ENCODE assay signal across 28 cellular contexts in the genomic region with DNA sequence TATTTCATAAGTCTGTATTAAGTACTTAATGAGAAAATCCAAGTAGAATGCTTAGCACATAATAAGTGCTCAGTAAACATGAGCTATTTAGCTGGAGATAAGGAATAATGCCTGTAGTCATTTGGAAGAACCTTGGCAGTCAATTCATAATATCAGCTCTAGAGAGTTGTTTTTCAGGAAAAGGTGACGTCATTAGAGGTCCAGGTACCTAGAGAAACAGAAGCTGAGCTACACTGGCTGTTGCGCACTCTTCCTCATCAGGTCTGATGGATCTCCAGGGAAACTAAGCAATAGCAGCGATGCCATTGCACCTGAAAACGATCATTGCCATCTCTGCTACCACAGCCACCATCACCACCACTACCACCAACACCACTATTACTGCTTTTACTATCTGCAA.
"Had no signal": no experiment of that assay in that cellular context is flagged by ENCODE, and none has a peak within 500 bp of the region (broad histone marks: within the 10 kb centered on the region; RNA-seq: fewer than 3 reads in every experiment).

No MANE protein-coding gene starts in this region.

- H3K36me3 ChIP-seq: stomach, suprapubic skin, thoracic aorta, thyroid gland, tibial artery, tibial nerve, transverse colon, upper lobe of left lung, upper lobe of right lung, uterus, vagina had no signal

- ATAC-seq: stimulated activated effector memory CD8-positive, alpha-beta T cell treated with anti-CD3 and anti-CD28 coated beads, Interleukin-12 subunit alpha, Interleukin-12 subunit beta, amount 100 ng/mL, for 72 hours; stimulated activated memory B cell treated with anti-CD40 and anti-IgM and Interleukin-4, amounts not matched to agents 10 μg/mL and 1 μg/mL and 100 μg/mL, for 72 hours; stimulated activated naive B cell treated with anti-CD40 and anti-IgM and Interleukin-4, amounts not matched to agents 10 μg/mL and 1 μg/mL and 100 μg/mL, for 72 hours; stimulated activated naive CD8-positive, alpha-beta T cell treated with anti-CD3 and anti-CD28 coated beads, Interleukin-15, amount 100 ng/mL, for 72 hours; stimulated activated naive CD8-positive, alpha-beta T cell treated with anti-CD3 and anti-CD28 coated beads, Interleukin-15, Interleukin-2, amounts not matched to agents 100 U/mL and 50 U/mL, for 24 hours; upper lobe of right lung had no signal

- H3K27me3 ChIP-seq: stomach, suprapubic skin, testis, thyroid gland, tibial artery, tibial nerve, transverse colon, upper lobe of left lung, upper lobe of right lung, uterus, vagina had no signal

- H3K27ac Mint-ChIP-seq: stimulated activated effector memory CD8-positive, alpha-beta T cell treated with anti-CD3 and anti-CD28 coated beads, Interleukin-12 subunit alpha, Interleukin-12 subunit beta, amount 100 ng/mL, for 72 hours; stimulated activated memory B cell treated with anti-CD40 and anti-IgM and Interleukin-4, amounts not matched to agents 10 μg/mL and 1 μg/mL and 100 μg/mL, for 72 hours; stimulated activated naive B cell treated with anti-CD40 and anti-IgM and Interleukin-4, amounts not matched to agents 10 μg/mL and 1 μg/mL and 100 μg/mL, for 72 hours; stimulated activated naive CD8-positive, alpha-beta T cell treated with anti-CD3 and anti-CD28 coated beads, Interleukin-15, amount 100 ng/mL, for 72 hours; stimulated activated naive CD8-positive, alpha-beta T cell treated with anti-CD3 and anti-CD28 coated beads, Interleukin-15, Interleukin-2, amounts not matched to agents 100 ng/mL and 50 ng/mL, for 24 hours; type B pancreatic cell had no signal

- DNase-seq: stimulated activated CD4-positive, alpha-beta T cell treated with anti-CD3 and anti-CD28 coated beads, Interleukin-2, amount 100 ng/mL, for 48 hours; stimulated activated CD4-positive, alpha-beta T cell treated with anti-CD3 and anti-CD28 coated beads, Interleukin-4, amount 100 ng/mL, for 1 hour; stimulated activated CD4-positive, alpha-beta T cell treated with anti-CD3 and anti-CD28 coated beads, Interleukin-4, amount 100 ng/mL, for 24 hours; stimulated activated CD4-positive, alpha-beta T cell treated with anti-CD3 and anti-CD28 coated beads, Interleukin-4, amount 100 ng/mL, for 4 hours; stimulated activated CD8-positive, alpha-beta memory T cell treated with anti-CD3 and anti-CD28 coated beads, Interleukin-4, amount 100 ng/mL, for 48 hours; stimulated activated naive B cell treated with anti-CD40 and anti-IgM and Interleukin-4, amounts not matched to agents 10 μg/mL and 1 μg/mL and 100 μg/mL, for 72 hours; stimulated activated naive CD4-positive, alpha-beta T cell; stimulated activated naive CD4-positive, alpha-beta T cell treated with Interleukin-2 at 50 U/mL for 16 hours; stimulated activated naive CD8-positive, alpha-beta T cell treated with anti-CD3 and anti-CD28 coated beads, Interleukin-15, amount 100 ng/mL, for 72 hours; stimulated activated naive CD8-positive, alpha-beta T cell treated with anti-CD3 and anti-CD28 coated beads, Interleukin-15, Interleukin-2, amounts not matched to agents 100 U/mL and 50 U/mL, for 24 hours; stomach; substantia nigra; testis; thyroid gland; tibial artery; transverse colon; trophoblast cell; upper lobe of left lung; upper lobe of right lung; uterus had no signal

- H3K9me3 ChIP-seq: testis, thoracic aorta, thyroid gland, tibial artery, tibial nerve, transverse colon, upper lobe of left lung, upper lobe of right lung, uterus, vagina had no signal

- H3K4me3 Mint-ChIP-seq: stimulated activated effector memory CD8-positive, alpha-beta T cell treated with anti-CD3 and anti-CD28 coated beads, Interleukin-12 subunit alpha, Interleukin-12 subunit beta, amount 100 ng/mL, for 72 hours; stimulated activated memory B cell treated with anti-CD40 and anti-IgM and Interleukin-4, amounts not matched to agents 10 μg/mL and 1 μg/mL and 100 μg/mL, for 72 hours; stimulated activated naive B cell treated with anti-CD40 and anti-IgM and Interleukin-4, amounts not matched to agents 10 μg/mL and 1 μg/mL and 100 μg/mL, for 72 hours; stimulated activated naive CD8-positive, alpha-beta T cell treated with anti-CD3 and anti-CD28 coated beads, Interleukin-15, amount 100 ng/mL, for 72 hours; stimulated activated naive CD8-positive, alpha-beta T cell treated with anti-CD3 and anti-CD28 coated beads, Interleukin-15, Interleukin-2, amounts not matched to agents 100 ng/mL and 50 ng/mL, for 24 hours; type B pancreatic cell had no signal

- H3K4me1 ChIP-seq: stomach, suprapubic skin, thyroid gland, tibial artery, tibial nerve, transverse colon, upper lobe of left lung, upper lobe of right lung, uterus, vagina had no signal

- H3K4me3 ChIP-seq: stomach, suprapubic skin, testis, thoracic aorta, thyroid gland, tibial artery, tibial nerve, transverse colon, upper lobe of left lung, upper lobe of right lung, uterus, vagina had no signal

- H3K4me1 Mint-ChIP-seq: stimulated activated effector memory CD8-positive, alpha-beta T cell treated with anti-CD3 and anti-CD28 coated beads, Interleukin-12 subunit alpha, Interleukin-12 subunit beta, amount 100 ng/mL, for 72 hours; stimulated activated memory B cell treated with anti-CD40 and anti-IgM and Interleukin-4, amounts not matched to agents 10 μg/mL and 1 μg/mL and 100 μg/mL, for 72 hours; stimulated activated naive CD8-positive, alpha-beta T cell treated with anti-CD3 and anti-CD28 coated beads, Interleukin-15, amount 100 ng/mL, for 72 hours had no signal

- H3K36me3 Mint-ChIP-seq: stimulated activated effector memory CD8-positive, alpha-beta T cell treated with anti-CD3 and anti-CD28 coated beads, Interleukin-12 subunit alpha, Interleukin-12 subunit beta, amount 100 ng/mL, for 72 hours; stimulated activated memory B cell treated with anti-CD40 and anti-IgM and Interleukin-4, amounts not matched to agents 10 μg/mL and 1 μg/mL and 100 μg/mL, for 72 hours; type B pancreatic cell had no signal

- H3K27me3 Mint-ChIP-seq: stimulated activated naive CD8-positive, alpha-beta T cell treated with anti-CD3 and anti-CD28 coated beads, Interleukin-15, amount 100 ng/mL, for 72 hours; stimulated activated naive CD8-positive, alpha-beta T cell treated with anti-CD3 and anti-CD28 coated beads, Interleukin-15, Interleukin-2, amounts not matched to agents 100 ng/mL and 50 ng/mL, for 24 hours had no signal

- H3K27ac ChIP-seq: stomach, suprapubic skin, testis, thoracic aorta, thyroid gland, tibial artery, tibial nerve, transverse colon, upper lobe of left lung, upper lobe of right lung, uterus, vagina had no signal
